ENCODE assay signal across 10 cellular contexts in genomic region chr13:28679628-28680027, GRCh38. TPM values are rescaled to one million over a fixed set of nuclear protein-coding genes. Genes with fewer than 3 reads are reported as not detected.
DNase-seq lines count a peak whose midpoint lies in the region; ATAC-seq and TF ChIP-seq lines count a peak whose summit lies in the region.
"Had no signal": no experiment of that assay in that cellular context is flagged by ENCODE, and none has a peak within 500 bp of the region (broad histone marks: within the 10 kb centered on the region; RNA-seq: fewer than 3 reads in every experiment).

No MANE protein-coding gene starts in this region.

- no peaks in the 10 kb centered on the region for H3K27me3 ChIP-seq in CD8-positive, alpha-beta T cell (ENCODE audit: insufficient read depth, low read length)
- no peaks in the 10 kb centered on the region for H3K27me3 ChIP-seq in adrenal gland
- H3K27me3 ChIP-seq in testis = no peaks in the 10 kb centered on the region

- peak; percentile 33; the same call in 1 of the 2 replicates for TF ChIP-seq RAD21 in Ishikawa (IDR thresholded peaks at IDR 0.05; ENCODE audit: low read depth)

- H3K27ac ChIP-seq in CD8-positive, alpha-beta T cell (ENCODE audit: low read depth, low read length) = no peak overlapping the region
- H3K27ac ChIP-seq in adrenal gland (no peak overlapping the region), testis (no peak overlapping the region)

- POLR2A ChIA-PET in CD8-positive, alpha-beta T cell (lab: Charles Lee) = no interaction called here

- no peak overlapping the region for H3K4me3 Mint-ChIP-seq in CD8-positive, alpha-beta T cell
- no peak overlapping the region for H3K4me3 Mint-ChIP-seq in memory B cell
- H3K4me3 Mint-ChIP-seq: brain, naive B cell had no signal

- no peaks in the 10 kb centered on the region for H3K9me3 Mint-ChIP-seq in CD8-positive, alpha-beta T cell
- H3K9me3 Mint-ChIP-seq in memory B cell = no peaks in the 10 kb centered on the region
- H3K9me3 Mint-ChIP-seq: brain, naive B cell had no signal

- intact Hi-C loops in CD8-positive, alpha-beta T cell (cut with DNase I, micrococcal nuclease) = loop anchor here in 1 of 2 experiments (5.0 kb wide), 1 partner anchor 118 kb away; no protein-coding TSS in a partner anchor
- intact Hi-C loops in adrenal gland (cut with DNase I) = loop anchor here in 1 of 2 donors (5.0 kb wide), 1 partner anchor 113 kb away; no protein-coding TSS in a partner anchor
- intact Hi-C loops in testis (cut with DNase I; ENCODE audit: low total_unique reads) = no loop called here

- ATAC-seq in CD8-positive, alpha-beta T cell = no peak
- ATAC-seq in memory B cell (ENCODE audit: low read depth) = no peak

- H3K27me3 Mint-ChIP-seq in CD8-positive, alpha-beta T cell (ENCODE audit: low read depth) = no peaks in the 10 kb centered on the region
- H3K27me3 Mint-ChIP-seq in memory B cell = no peaks in the 10 kb centered on the region
- H3K27me3 Mint-ChIP-seq: brain, naive B cell had no signal

- DNase-seq in CD8-positive, alpha-beta T cell = no peak
- no peak for DNase-seq in adrenal gland
- DNase-seq in memory B cell (ENCODE audit: low spot score in 2 of 2) = no peak
- DNase-seq in T1000 (lab: John Stamatoyannopoulos, UW) = no peak
- DNase-seq in testis = no peak
- no peak for DNase-seq in NCI-H446 treated with DMSO at 0.1 percent for 48 hours (lab: John Stamatoyannopoulos, UW)
- no peak for DNase-seq in NCI-H2107 treated with DMSO at 0.1 percent for 48 hours (lab: John Stamatoyannopoulos, UW; ENCODE audit: unreplicated experiment)
- DNase-seq: naive B cell had no signal

- H3K27ac Mint-ChIP-seq in CD8-positive, alpha-beta T cell = no peak overlapping the region
- H3K27ac Mint-ChIP-seq in memory B cell = peak overlapping the region; percentile 6
- H3K27ac Mint-ChIP-seq: brain had no signal

- peak; percentile 14 for TF ChIP-seq CTCF in CD8-positive, alpha-beta T cell (IDR thresholded peaks at IDR 0.05)
- TF ChIP-seq CTCF in adrenal gland (IDR thresholded peaks at IDR 0.05) (peak; percentile 16 to 53 (median 34)), testis (IDR thresholded peaks at IDR 0.05) (peak in 1 of 3 experiments; percentile 8)

- CTCF ChIA-PET in CD8-positive, alpha-beta T cell (lab: Charles Lee) = interaction anchor here (0.9 to 1.5 kb wide), 2 partner anchors 38 to 119 kb away, joined by 3 to 5 read pairs; no protein-coding TSS in a partner anchor

- H3K36me3 ChIP-seq in CD8-positive, alpha-beta T cell (ENCODE audit: insufficient read depth, low read length) = peaks cover 26% of the 10 kb centered on the region
- H3K36me3 ChIP-seq in adrenal gland (replicated peaks in 1 of 2) (peaks cover 0 to 47% of the 10 kb centered on the region in 2 donors), testis (ENCODE audit: low read depth, missing control alignments) (no peaks in the 10 kb centered on the region)

- peaks cover 4% of the 10 kb centered on the region for H3K4me1 Mint-ChIP-seq in CD8-positive, alpha-beta T cell (ENCODE audit: low read depth)
- no peaks in the 10 kb centered on the region for H3K4me1 Mint-ChIP-seq in memory B cell
- H3K4me1 Mint-ChIP-seq: brain, naive B cell had no signal

- H3K9me3 ChIP-seq in CD8-positive, alpha-beta T cell (ENCODE audit: low read length) = no peaks in the 10 kb centered on the region
- no peaks in the 10 kb centered on the region for H3K9me3 ChIP-seq in adrenal gland (replicated peaks in 1 of 3)
- no peaks in the 10 kb centered on the region for H3K9me3 ChIP-seq in testis

- no peak for TF ChIP-seq POLR2A in adrenal gland (IDR thresholded peaks at IDR 0.05)
- no peak for TF ChIP-seq POLR2A in testis (IDR thresholded peaks at IDR 0.05)

- WGBS in adrenal gland, 4 donors = 74 to 94% (median 78%) methylated on average over 1 of the region's 1 CpG
- 79 to 86% methylated on average over 1 of the region's 1 CpG for WGBS in testis, 2 donors

- H3K4me1 ChIP-seq in CD8-positive, alpha-beta T cell (ENCODE audit: insufficient read depth, low read length) = no peaks in the 10 kb centered on the region
- H3K4me1 ChIP-seq in adrenal gland (replicated peaks in 1 of 2) (no peaks in the 10 kb centered on the region), testis (no peaks in the 10 kb centered on the region)

- H3K36me3 Mint-ChIP-seq in CD8-positive, alpha-beta T cell = peaks cover 40% of the 10 kb centered on the region
- H3K36me3 Mint-ChIP-seq in memory B cell = peaks cover 9% of the 10 kb centered on the region

- H3K4me3 ChIP-seq in CD8-positive, alpha-beta T cell (ENCODE audit: low read depth, low read length) = no peak overlapping the region
- no peak overlapping the region for H3K4me3 ChIP-seq in adrenal gland
- no peak overlapping the region for H3K4me3 ChIP-seq in testis

- no peak for TF ChIP-seq EP300 in Ishikawa (IDR thresholded peaks at IDR 0.05; ENCODE audit: borderline replicate concordance)

TF ChIP-seq in Ishikawa, 13 proteins besides CTCF, POLR2A, EP300 and RAD21:
- TF ChIP-seq TAF1 (IDR thresholded peaks at IDR 0.05; ENCODE audit: low read depth) (no peak), ZBTB7A (IDR thresholded peaks at IDR 0.05; ENCODE audit: low read depth) (no peak), EGR1 (IDR thresholded peaks at IDR 0.05) (no peak), CREB1 (IDR thresholded peaks at IDR 0.05; ENCODE audit: low read depth) (no peak), TEAD4 (IDR thresholded peaks at IDR 0.05) (no peak), CEBPB (IDR thresholded peaks at IDR 0.05) (no peak), FOXM1 (IDR thresholded peaks at IDR 0.05; ENCODE audit: borderline replicate concordance, low read depth) (no peak), TCF12 (IDR thresholded peaks at IDR 0.05; ENCODE audit: low read depth) (no peak)
- TF ChIP-seq, protein P1, sequence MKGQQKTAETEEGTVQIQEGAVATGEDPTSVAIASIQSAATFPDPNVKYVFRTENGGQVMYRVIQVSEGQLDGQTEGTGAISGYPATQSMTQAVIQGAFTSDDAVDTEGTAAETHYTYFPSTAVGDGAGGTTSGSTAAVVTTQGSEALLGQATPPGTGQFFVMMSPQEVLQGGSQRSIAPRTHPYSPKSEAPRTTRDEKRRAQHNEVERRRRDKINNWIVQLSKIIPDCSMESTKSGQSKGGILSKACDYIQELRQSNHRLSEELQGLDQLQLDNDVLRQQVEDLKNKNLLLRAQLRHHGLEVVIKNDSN (IDR thresholded peaks at IDR 0.05) = no peak
- TF ChIP-seq, protein P2, sequence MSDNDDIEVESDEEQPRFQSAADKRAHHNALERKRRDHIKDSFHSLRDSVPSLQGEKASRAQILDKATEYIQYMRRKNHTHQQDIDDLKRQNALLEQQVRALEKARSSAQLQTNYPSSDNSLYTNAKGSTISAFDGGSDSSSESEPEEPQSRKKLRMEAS (IDR thresholded peaks at IDR 0.05) = no peak
TF ChIP-seq in Ishikawa: peak in this region for 0.

RNA-seq across cellular contexts. Expression of gene POMP, which starts 20.7 kb away (rescaled TPM):
- total RNA-seq in CD8-positive, alpha-beta T cell = 10 to 100 TPM; 34.7 to 38.0 TPM
- 100 to 1,000 TPM in 1 of 8 donors, 10 to 100 TPM in 7; 43.4 to 107 (median 65.3) TPM for total RNA-seq in adrenal gland
- 100 to 1,000 TPM in 1 of 3 donors, 10 to 100 TPM in 2; 40.1 to 129 (median 61.9) TPM for polyA plus RNA-seq in adrenal gland
- 10 to 100 TPM; 53.4 to 57.3 TPM for total RNA-seq in testis
- 114 TPM for polyA plus RNA-seq in testis (ENCODE audit: insufficient read depth, low read depth, low replicate concordance)

RNA-seq across cellular contexts. Expression of gene SLC46A3, which starts 39.1 kb away (rescaled TPM):
- 1 to 10 TPM; 5.9 TPM for total RNA-seq in CD8-positive, alpha-beta T cell
- 10 to 100 TPM; 13.9 to 54.9 (median 32.6) TPM for total RNA-seq in adrenal gland
- polyA plus RNA-seq in adrenal gland = 10 to 100 TPM; 10.1 to 36.1 (median 17.1) TPM
- total RNA-seq in testis = 10 to 100 TPM; 30.5 to 36.0 TPM
- 22.9 TPM for polyA plus RNA-seq in testis (ENCODE audit: insufficient read depth, low read depth, low replicate concordance)
